ENCODE assay signal across 21 cellular contexts in genomic region chr1:2179283-2180013, GRCh38. TPM values are rescaled to one million over a fixed set of nuclear protein-coding genes. Genes with fewer than 3 reads are reported as not detected.
DNase-seq lines count a peak whose midpoint lies in the region; ATAC-seq, FAIRE-seq and TF ChIP-seq lines count a peak whose summit lies in the region.
"Had no signal": no experiment of that assay in that cellular context is flagged by ENCODE, and none has a peak within 500 bp of the region (broad histone marks: within the 10 kb centered on the region; RNA-seq: fewer than 3 reads in every experiment).

No MANE protein-coding gene starts in this region.

- H3K36me3 ChIP-seq in SJCRH30 (no peaks in the 10 kb centered on the region), left lung (peaks cover 0 to 35% of the 10 kb centered on the region in 2 donors)

- no peak for ATAC-seq in left lung
- ATAC-seq: effector memory CD8-positive, alpha-beta T cell; T-cell had no signal

- H3K27ac ChIP-seq in SJCRH30, result no peak overlapping the region
- no peak overlapping the region for H3K27ac ChIP-seq in left lung
- H3K27ac ChIP-seq: 22Rv1, BLaER1, KMS-11, upper lobe of left lung had no signal

- H3K9me3 ChIP-seq in SJCRH30 (replicated peaks) (no peaks in the 10 kb centered on the region), left lung (no peaks in the 10 kb centered on the region)
- H3K9me3 ChIP-seq: BLaER1, upper lobe of left lung had no signal

- 0 out of 2 replicates have a peak, but pooled peaks cover 2% of the 10 kb centered on the region for H3K4me1 ChIP-seq in SJCRH30
- peaks cover 0 to 6% of the 10 kb centered on the region in 2 donors for H3K4me1 ChIP-seq in left lung

- TF ChIP-seq CTCF in left lung (IDR thresholded peaks at IDR 0.05), result no peak

- no peaks in the 10 kb centered on the region for H3K27me3 ChIP-seq in SJCRH30
- H3K27me3 ChIP-seq in left lung, result no peaks in the 10 kb centered on the region
- H3K27me3 ChIP-seq: BLaER1, upper lobe of left lung had no signal

- no peak for FAIRE-seq in frontal cortex (lab: Jason Lieb, UNC)
- FAIRE-seq: kidney had no signal

- H3K4me3 ChIP-seq in SJCRH30, result no peak overlapping the region
- H3K4me3 ChIP-seq in left lung, result no peak overlapping the region
- H3K4me3 ChIP-seq: BLaER1, upper lobe of left lung had no signal

- DNase-seq in DMS 273 (lab: John Stamatoyannopoulos, UW; ENCODE audit: unreplicated experiment) (peak; percentile 71), DMS 273 treated with DMSO at 0.1 percent for 48 hours (lab: John Stamatoyannopoulos, UW) (no peak), NCI-H1417 (lab: John Stamatoyannopoulos, UW) (peak; percentile 58 to 83 (median 80)), SJCRH30 (peak; percentile 70 to 74), myocyte (ENCODE audit: low read depth) (peak; percentile 34), left lung (no peak), frontal cortex (ENCODE audit: low spot score in 2 of 2) (no peak), T-helper 1 cell (no peak)
- DNase-seq: activated effector memory CD4-positive, alpha-beta T cell treated with Interleukin-2 at 50 U/mL for 16 hours; cerebellar nuclear complex; DMS53; effector memory CD8-positive, alpha-beta T cell; kidney; NCI-H1694 treated with DMSO at 0.1 percent for 48 hours; stimulated activated CD4-positive, alpha-beta T cell treated with anti-CD3 and anti-CD28 coated beads, Interleukin-15, amount 100 ng/mL, for 24 hours; stimulated activated naive CD4-positive, alpha-beta T cell; T-cell had no signal

- intact Hi-C loops in left lung (cut with DNase I), result no loop called here

RNA-seq across cellular contexts. Expression of gene FAAP20, which starts 15.1 kb away (rescaled TPM):
- 58.0 and 61.7 TPM in 2 replicates for total RNA-seq in SJCRH30 (2014; rRNA removed; shearing (Covaris generic))
- total RNA-seq in myocyte (37.3 and 43.0 TPM in 2 replicates), left lung (10 to 100 TPM; 51.6 to 69.7 TPM), frontal cortex (19.2 TPM)
- 64.9 TPM for polyA plus RNA-seq in myocyte (2012)

RNA-seq across cellular contexts. Expression of gene SKI, which starts 48.7 kb away (rescaled TPM):
- total RNA-seq in SJCRH30 (2014; rRNA removed; shearing (Covaris generic)), result 12.8 and 13.1 TPM in 2 replicates
- total RNA-seq in myocyte (12.1 and 15.2 TPM in 2 replicates), left lung (10 to 100 TPM; 75.8 to 89.0 TPM), frontal cortex (15.5 TPM)
- 34.7 TPM for polyA plus RNA-seq in myocyte (2012)

Comparison
In these comparisons a context has a peak if more than half of its experiments do, and no peak if none do; other contexts are left out.
1. DNase-seq: peak in DMS 273 (single experiment), NCI-H1417 (3 of 3), SJCRH30 (2 of 2) and myocyte (single experiment); none in DMS 273 treated with DMSO at 0.1 percent for 48 hours (single experiment), left lung (0 of 2), frontal cortex (0 of 2) and T-helper 1 cell (0 of 5).